Comparison of ENCODE assay signal across 8 cellular contexts in the genomic region with DNA sequence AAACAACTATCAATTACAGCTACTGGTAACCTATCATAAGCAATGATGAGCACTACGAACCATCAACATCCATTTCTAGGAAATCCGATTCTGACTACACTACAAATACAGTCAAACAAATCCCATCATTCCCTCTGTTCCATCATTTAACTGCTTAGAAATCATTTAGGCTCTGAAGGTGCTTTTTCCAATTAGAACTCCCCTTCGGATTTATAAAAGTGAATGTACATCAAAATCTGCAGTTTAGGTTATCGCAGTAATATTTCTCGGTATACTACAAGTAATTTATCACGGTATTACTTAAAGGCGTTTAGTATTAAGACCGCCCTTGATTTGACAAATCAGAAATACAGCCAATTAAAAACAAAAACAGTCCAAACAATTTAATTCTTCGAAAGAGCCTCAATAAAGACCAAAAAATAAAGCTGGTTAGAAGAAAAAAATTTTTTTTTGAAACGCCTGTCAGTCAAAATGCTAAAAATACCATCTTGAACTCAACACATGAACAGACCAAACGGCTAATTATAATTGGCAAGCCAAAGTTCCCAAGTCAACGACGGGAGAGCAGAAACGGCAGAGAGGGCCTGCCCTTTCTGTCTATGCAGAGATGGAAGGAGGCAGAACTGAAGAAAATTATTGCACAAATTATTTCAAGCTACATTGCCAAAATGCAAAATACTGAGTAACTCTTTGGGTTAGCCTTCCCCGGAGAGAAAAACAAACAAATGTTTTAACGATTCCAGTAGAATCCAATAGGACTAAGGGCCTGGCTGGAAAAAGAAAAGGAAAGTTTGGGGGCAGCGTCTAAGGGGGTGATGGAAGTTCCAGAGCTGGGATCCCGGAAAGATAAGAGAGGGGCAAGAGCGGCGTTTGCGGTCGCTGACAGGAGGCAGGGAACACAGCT. TPM values are rescaled to one million over a fixed set of nuclear protein-coding genes. Genes with fewer than 3 reads are reported as not detected.
DNase-seq lines count a peak whose midpoint lies in the region; ATAC-seq, FAIRE-seq and TF ChIP-seq lines count a peak whose summit lies in the region.

No MANE protein-coding gene starts in this region.

- POLR2A ChIA-PET in AG04450 (lab: Yijun Ruan, JAX) = interaction anchor here (0.6 kb wide), 2 partner anchors 733 to 1262 kb away, joined by 3 to 4 read pairs; no protein-coding TSS in a partner anchor

- H3K27me3 Mint-ChIP-seq in astrocyte (ENCODE audit: low read depth, unreplicated experiment) = no peaks in the 10 kb centered on the region

- peak overlapping the region; percentile 94 for H3K9ac ChIP-seq in astrocyte (ENCODE audit: low read length)
- H3K9ac ChIP-seq in iPS-18a (ENCODE audit: low read length) = peak overlapping the region; percentile 21
- peak overlapping the region; percentile 97 for H3K9ac ChIP-seq in skeletal muscle satellite cell (ENCODE audit: low read depth, low read length)

- DNase-seq in AG04450 (ENCODE audit: low read depth, low spot score) = no peak
- DNase-seq in GM18507 (ENCODE audit: extremely low spot score, insufficient read length, low read depth) = no peak
- peak; percentile 67 for DNase-seq in NCI-H526 treated with DMSO at 0.1 percent for 48 hours (lab: John Stamatoyannopoulos, UW)
- DNase-seq in astrocyte (ENCODE audit: low read depth) = peak; percentile 29

- peaks cover 17% of the 10 kb centered on the region for H3K4me1 Mint-ChIP-seq in astrocyte (ENCODE audit: low read depth, unreplicated experiment)

- CTCF ChIA-PET in AG04450 (lab: Charles Lee) = interaction anchor here (0.6 to 1.1 kb wide), 3 partner anchors 99 to 312 kb away, joined by 3 to 12 read pairs (median 3); no protein-coding TSS in a partner anchor

- peak; percentile 46 for FAIRE-seq in GM18507 (lab: Jason Lieb, UNC)
- no peak for FAIRE-seq in astrocyte (lab: Jason Lieb, UNC)

- H3K4me1 ChIP-seq in astrocyte (ENCODE audit: insufficient read depth, low read length) (peaks cover 5% of the 10 kb centered on the region), iPS-18a (ENCODE audit: control insufficient read depth, low read depth, low read length) (peaks cover 11% of the 10 kb centered on the region), skeletal muscle satellite cell (ENCODE audit: control insufficient read depth, insufficient read depth, low read length) (peaks cover 27% of the 10 kb centered on the region)

- peak overlapping the region; percentile 96 for H2AFZ ChIP-seq in astrocyte (ENCODE audit: low read depth, low read length)

- H3K4me3 Mint-ChIP-seq in astrocyte (ENCODE audit: unreplicated experiment) = peak overlapping the region; percentile 99

- TF ChIP-seq CTCF in AG04450 (IDR thresholded peaks at IDR 0.05; ENCODE audit: low read depth, low read length) (no peak), astrocyte (IDR thresholded peaks at IDR 0.05; ENCODE audit: insufficient read depth, low read depth, low read length) (no peak)

- H3K27me3 ChIP-seq in AG04450 (ENCODE audit: control insufficient read depth, insufficient read depth, low read length) (no peaks in the 10 kb centered on the region), astrocyte (ENCODE audit: insufficient read depth, low read length) (no peaks in the 10 kb centered on the region), iPS-18a (ENCODE audit: control insufficient read depth, insufficient read depth, low read length) (no peaks in the 10 kb centered on the region), skeletal muscle satellite cell (ENCODE audit: control insufficient read depth, insufficient read depth, low read length) (no peaks in the 10 kb centered on the region)

- peaks cover 19% of the 10 kb centered on the region for H4K20me1 ChIP-seq in astrocyte (ENCODE audit: insufficient read depth, low read length)

- no peaks in the 10 kb centered on the region for H3K36me3 ChIP-seq in astrocyte (ENCODE audit: insufficient read depth, low read length)
- no peaks in the 10 kb centered on the region for H3K36me3 ChIP-seq in iPS-18a (ENCODE audit: control insufficient read depth, low read depth, low read length)
- H3K36me3 ChIP-seq in skeletal muscle satellite cell (ENCODE audit: insufficient read depth, low read length) = no peaks in the 10 kb centered on the region

- peak overlapping the region; percentile 94 for H3K4me2 ChIP-seq in astrocyte (ENCODE audit: low read length)
- peak overlapping the region; percentile 79 for H3K4me2 ChIP-seq in skeletal muscle satellite cell (ENCODE audit: low read length)

- ATAC-seq in GM21717 (IDR thresholded peaks at IDR 0.05; ENCODE audit: unreplicated experiment) (no peak), GM19455 (IDR thresholded peaks at IDR 0.05; ENCODE audit: unreplicated experiment) (no peak)

- H3K4me3 ChIP-seq in AG04450 (ENCODE audit: low read depth, low read length) (peak overlapping the region; percentile 72), astrocyte (ENCODE audit: insufficient read depth, low read depth, low read length) (peak overlapping the region; percentile 91), iPS-18a (ENCODE audit: low read length) (peak overlapping the region; percentile 70), skeletal muscle satellite cell (ENCODE audit: low read length) (peak overlapping the region; percentile 83)

- no peaks in the 10 kb centered on the region for H3K9me3 ChIP-seq in AG04450 (ENCODE audit: control insufficient read depth, insufficient read depth, low read length)
- H3K9me3 ChIP-seq in astrocyte (ENCODE audit: insufficient read depth, low read depth, low read length) = no peaks in the 10 kb centered on the region
- H3K9me3 ChIP-seq in iPS-18a (ENCODE audit: control insufficient read depth, low read depth, low read length) = no peaks in the 10 kb centered on the region
- no peaks in the 10 kb centered on the region for H3K9me3 ChIP-seq in skeletal muscle satellite cell (replicated peaks; ENCODE audit: low read length)

- peaks cover 60% of the 10 kb centered on the region for H3K79me2 ChIP-seq in astrocyte (ENCODE audit: insufficient read depth, low read length)

- H3K27ac ChIP-seq in AG04450 (ENCODE audit: low read depth, low read length) = peak overlapping the region; percentile 81
- H3K27ac ChIP-seq in astrocyte (ENCODE audit: low read depth, low read length) = peak overlapping the region; percentile 88
- H3K27ac ChIP-seq in iPS-18a (ENCODE audit: low read length) = no peak overlapping the region

- peak overlapping the region; percentile 99 for H3K27ac Mint-ChIP-seq in astrocyte (ENCODE audit: unreplicated experiment)

- H3K36me3 Mint-ChIP-seq in astrocyte (ENCODE audit: low read depth, unreplicated experiment) = no peaks in the 10 kb centered on the region

- no peaks in the 10 kb centered on the region for H3K9me3 Mint-ChIP-seq in astrocyte (ENCODE audit: unreplicated experiment)

RNA-seq across cellular contexts. Expression of gene VPS54, which starts 1.2 kb away (rescaled TPM):
- 16.1 and 21.9 TPM in 2 replicates for polyA plus RNA-seq in AG04450 (2011; rRNA removed)
- polyA minus RNA-seq in AG04450 (2011; rRNA and poly(A)+ RNA removed) = 10.2 and 23.1 TPM in 2 replicates
- total RNA-seq in astrocyte = 17.5 and 17.9 TPM in 2 replicates
- total RNA-seq in skeletal muscle satellite cell (2012; rRNA removed) = 12.2 and 15.2 TPM in 2 replicates

Comparison
In these comparisons a context has a peak if more than half of its experiments do, and no peak if none do; other contexts are left out.
1. DNase-seq: peak in NCI-H526 treated with DMSO at 0.1 percent for 48 hours (single experiment) and astrocyte (single experiment); none in AG04450 (single experiment) and GM18507 (single experiment).
2. H3K9ac ChIP-seq: peak in every context shown above with its lines; median percentile 97 in skeletal muscle satellite cell; 94 in astrocyte; 21 in iPS-18a.
3. Peak in every context shown above with its lines, with median percentiles within 50 percentile points of each other: H3K4me3 ChIP-seq.